ENCODE assay signal across 22 cellular contexts in genomic region chr3:133776794-133777438, GRCh38.
"Had no signal": no experiment of that assay in that cellular context is flagged by ENCODE, and none has a peak within 500 bp of the region (broad histone marks: within the 10 kb centered on the region; RNA-seq: fewer than 3 reads in every experiment).

No MANE protein-coding gene starts in this region.

- H3K36me3 ChIP-seq: sigmoid colon, stomach, suprapubic skin, tibial nerve had no signal

- H3K27me3 ChIP-seq: sigmoid colon, stomach, suprapubic skin, tibial nerve had no signal

- H3K9me3 Mint-ChIP-seq: activated CD4-positive, alpha-beta memory T cell treated with anti-CD3 and anti-CD28 coated beads, Interleukin-2, amount 10 ng/mL, durations not matched to agents 7 days and 5 days; activated CD4-positive, alpha-beta T cell treated with anti-CD3 and anti-CD28 coated beads, Interleukin-2, amount 10 ng/mL, durations not matched to agents 24 days and 14 days; activated naive CD8-positive, alpha-beta T cell treated with anti-CD3 and anti-CD28 coated beads, Interleukin-2, amount 50 U/mL, for 24 hours; dendritic cell treated with granulocyte-macrophage colony-stimulating factor and Interleukin-4, amounts not matched to agents 40 ng/mL and 50 ng/mL, for 4 days; naive B cell; stimulated activated memory B cell treated with anti-CD40 and anti-IgM and Interleukin-4, amounts not matched to agents 10 μg/mL and 1 μg/mL and 100 μg/mL, for 72 hours had no signal

- H3K4me1 Mint-ChIP-seq: activated CD4-positive, alpha-beta memory T cell treated with anti-CD3 and anti-CD28 coated beads, Interleukin-2, amount 10 ng/mL, durations not matched to agents 7 days and 5 days; activated CD4-positive, alpha-beta T cell treated with anti-CD3 and anti-CD28 coated beads, Interleukin-2, amount 10 ng/mL, durations not matched to agents 24 days and 14 days; activated CD8-positive, alpha-beta memory T cell treated with anti-CD3 and anti-CD28 coated beads, Interleukin-2, amount 10 ng/mL, durations not matched to agents 7 days and 5 days; activated naive CD8-positive, alpha-beta T cell treated with anti-CD3 and anti-CD28 coated beads, Interleukin-2, amount 50 U/mL, for 24 hours; naive B cell; stimulated activated memory B cell treated with anti-CD40 and anti-IgM and Interleukin-4, amounts not matched to agents 10 μg/mL and 1 μg/mL and 100 μg/mL, for 72 hours had no signal

- DNase-seq: activated CD4-positive, alpha-beta memory T cell treated with anti-CD3 and anti-CD28 coated beads, Interleukin-2, amount 10 ng/mL, durations not matched to agents 7 days and 5 days; activated CD4-positive, alpha-beta T cell treated with anti-CD3 and anti-CD28 coated beads, Interleukin-2, amount 10 ng/mL, durations not matched to agents 24 days and 14 days; activated CD8-positive, alpha-beta memory T cell treated with anti-CD3 and anti-CD28 coated beads, Interleukin-2, amount 10 ng/mL, durations not matched to agents 7 days and 5 days; activated gamma-delta T cell; activated naive CD4-positive, alpha-beta T cell treated with anti-CD3 and anti-CD28 coated beads, Interleukin-2, amount 50 U/mL, for 16 hours; activated naive CD8-positive, alpha-beta T cell treated with anti-CD3 and anti-CD28 coated beads, Interleukin-2, amount 50 U/mL, for 24 hours; activated T-cell treated with anti-CD3 and anti-CD28 coated beads for 4 hours; effector CD4-positive, alpha-beta T cell; foreskin melanocyte; kidney; naive B cell; nucleus accumbens; sigmoid colon; stimulated activated CD4-positive, alpha-beta T cell treated with anti-CD3 and anti-CD28 coated beads, Interleukin-15, amount 100 ng/mL, for 24 hours; stomach had no signal

- H3K27ac ChIP-seq: sigmoid colon, stomach, suprapubic skin, tibial nerve had no signal

- ATAC-seq: activated CD4-positive, CD25-positive, alpha-beta regulatory T cell treated with anti-CD3 and anti-CD28 coated beads, Interleukin-2, amount 50 U/mL, for 24 hours; activated CD8-positive, alpha-beta memory T cell treated with anti-CD3 and anti-CD28 coated beads, Interleukin-2, amount 10 ng/mL, durations not matched to agents 7 days and 5 days; activated naive CD8-positive, alpha-beta T cell treated with anti-CD3 and anti-CD28 coated beads, Interleukin-2, amount 50 U/mL, for 24 hours; stimulated activated memory B cell treated with anti-CD40 and anti-IgM and Interleukin-4, amounts not matched to agents 10 μg/mL and 1 μg/mL and 100 μg/mL, for 72 hours had no signal

- H3K4me3 ChIP-seq: lung, sigmoid colon, smooth muscle cell, stomach, suprapubic skin, tibial nerve had no signal

- H3K27ac Mint-ChIP-seq: activated CD4-positive, alpha-beta memory T cell treated with anti-CD3 and anti-CD28 coated beads, Interleukin-2, amount 10 ng/mL, durations not matched to agents 7 days and 5 days; activated CD4-positive, alpha-beta T cell treated with anti-CD3 and anti-CD28 coated beads, Interleukin-2, amount 10 ng/mL, durations not matched to agents 24 days and 14 days; activated CD8-positive, alpha-beta memory T cell treated with anti-CD3 and anti-CD28 coated beads, Interleukin-2, amount 10 ng/mL, durations not matched to agents 7 days and 5 days; activated naive CD8-positive, alpha-beta T cell treated with anti-CD3 and anti-CD28 coated beads, Interleukin-2, amount 50 U/mL, for 24 hours; dendritic cell treated with granulocyte-macrophage colony-stimulating factor and Interleukin-4, amounts not matched to agents 40 ng/mL and 50 ng/mL, for 4 days; naive B cell; stimulated activated memory B cell treated with anti-CD40 and anti-IgM and Interleukin-4, amounts not matched to agents 10 μg/mL and 1 μg/mL and 100 μg/mL, for 72 hours had no signal

- FAIRE-seq: kidney had no signal

- H3K4me1 ChIP-seq: sigmoid colon, stomach, suprapubic skin, tibial nerve had no signal

- H3K4me3 Mint-ChIP-seq: activated CD4-positive, alpha-beta memory T cell treated with anti-CD3 and anti-CD28 coated beads, Interleukin-2, amount 10 ng/mL, durations not matched to agents 7 days and 5 days; activated CD4-positive, alpha-beta T cell treated with anti-CD3 and anti-CD28 coated beads, Interleukin-2, amount 10 ng/mL, durations not matched to agents 24 days and 14 days; activated CD8-positive, alpha-beta memory T cell treated with anti-CD3 and anti-CD28 coated beads, Interleukin-2, amount 10 ng/mL, durations not matched to agents 7 days and 5 days; activated naive CD8-positive, alpha-beta T cell treated with anti-CD3 and anti-CD28 coated beads, Interleukin-2, amount 50 U/mL, for 24 hours; dendritic cell treated with granulocyte-macrophage colony-stimulating factor and Interleukin-4, amounts not matched to agents 40 ng/mL and 50 ng/mL, for 4 days; naive B cell; stimulated activated memory B cell treated with anti-CD40 and anti-IgM and Interleukin-4, amounts not matched to agents 10 μg/mL and 1 μg/mL and 100 μg/mL, for 72 hours had no signal

- H3K4me2 ChIP-seq: smooth muscle cell had no signal

- H3K9me3 ChIP-seq: sigmoid colon, stomach, suprapubic skin, tibial nerve had no signal

- H3K36me3 Mint-ChIP-seq: activated CD8-positive, alpha-beta memory T cell treated with anti-CD3 and anti-CD28 coated beads, Interleukin-2, amount 10 ng/mL, durations not matched to agents 7 days and 5 days; naive B cell; stimulated activated memory B cell treated with anti-CD40 and anti-IgM and Interleukin-4, amounts not matched to agents 10 μg/mL and 1 μg/mL and 100 μg/mL, for 72 hours had no signal
